ENCODE assay signal across 2 cellular contexts in the genomic region with DNA sequence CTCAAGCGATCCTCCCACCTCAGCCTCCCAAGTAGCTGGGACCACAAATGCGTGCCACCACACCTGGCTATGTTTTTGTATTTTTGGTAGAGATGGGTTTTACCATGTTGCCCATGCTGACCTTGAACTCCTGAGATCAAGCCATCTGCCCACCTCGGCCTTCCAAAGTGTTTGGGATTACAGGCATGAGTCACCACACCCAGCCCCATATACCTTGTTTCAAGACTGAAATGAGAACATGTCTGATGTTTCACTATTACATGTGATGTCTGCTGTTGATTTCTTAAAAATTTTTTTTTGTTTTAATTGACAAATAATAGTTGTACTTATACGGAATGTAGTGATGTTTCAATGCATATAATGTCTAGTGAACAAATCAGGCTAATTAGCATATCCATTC.
TF ChIP-seq lines count a peak whose summit lies in the region.

No MANE protein-coding gene starts in this region.

TF ChIP-seq in GM23338, 12 proteins besides CTCF, POLR2A, EP300 and RAD21:
- TF ChIP-seq STAT1 (IDR thresholded peaks at IDR 0.05; ENCODE audit: unreplicated experiment), result no peak

TF ChIP-seq in K562, 482 proteins besides CTCF, POLR2A, EP300 and RAD21:
- 0 out of 2 replicates have a peak, but pooled peaks have one; percentile 10 for TF ChIP-seq ATF3 (IDR thresholded peaks at IDR 0.05)
- no peak for TF ChIP-seq ATF3 (CRISPR knock-in tag; conservative IDR thresholded peaks at IDR 0.05)
- no peak for TF ChIP-seq KAT8 (IDR thresholded peaks at IDR 0.05; ENCODE audit: low read depth)
